ENCODE assay signal across 8 cellular contexts in genomic region chr22:17830041-17830961, GRCh38. TPM values are rescaled to one million over a fixed set of nuclear protein-coding genes. Genes with fewer than 3 reads are reported as not detected.
DNase-seq lines count a peak whose midpoint lies in the region; ATAC-seq and TF ChIP-seq lines count a peak whose summit lies in the region.

No MANE protein-coding gene starts in this region.

- CTCF ChIA-PET in activated B cell treated with CpG ODN at 0.5 μM for 24 hours (lab: Charles Lee): interaction anchor here (0.7 to 7.5 kb wide), 25 partner anchors 10 to 272 kb away, joined by 3 to 159 read pairs (median 4); partner anchors contain the start of genes MICAL3 and PEX26

- peak overlapping the region; percentile 27 for H3K27ac Mint-ChIP-seq in activated B cell treated with CpG ODN at 0.5 μM for 24 hours

- H3K4me1 ChIP-seq in HAP-1: no peaks in the 10 kb centered on the region

- H3K4me3 ChIP-seq in HAP-1: no peak overlapping the region

- H3K4me1 Mint-ChIP-seq in activated B cell treated with CpG ODN at 0.5 μM for 24 hours: peaks cover 7% of the 10 kb centered on the region

- POLR2A ChIA-PET in activated B cell treated with CpG ODN at 0.5 μM for 24 hours (lab: Charles Lee): interaction anchor here (0.6 to 1.7 kb wide), 4 partner anchors 212 to 247 kb away, joined by 3 to 11 read pairs (median 4); partner anchors contain the start of gene PEX26

- peak; percentile 97 for TF ChIP-seq CTCF in activated B cell treated with CpG ODN at 0.5 μM for 24 hours (IDR thresholded peaks at IDR 0.05)

- H3K9me3 ChIP-seq in HAP-1: no peaks in the 10 kb centered on the region; the same call in 1 of the 2 replicates

- H3K36me3 Mint-ChIP-seq in activated B cell treated with CpG ODN at 0.5 μM for 24 hours (ENCODE audit: low read depth): peaks cover 86% of the 10 kb centered on the region

- no peaks in the 10 kb centered on the region for H3K27me3 ChIP-seq in HAP-1 (ENCODE audit: low read depth)

- DNase-seq in CMK (ENCODE audit: low read depth) (peak; percentile 59), HAP-1 (ENCODE audit: low spot score in 2 of 2) (peak; percentile 38 to 88), NCI-H2171 (lab: John Stamatoyannopoulos, UW) (peak; percentile 94), activated B cell treated with CpG ODN at 0.5 μM for 24 hours (peak; percentile 75), caudate nucleus (lab: John Stamatoyannopoulos, UW) (peak in 60 of 61 donors; percentile 19 to 87 (median 69)), islet precursor cell (peak; percentile 95)
- DNase-seq in stimulated activated CD4-positive, alpha-beta T cell treated with anti-CD3 and anti-CD28 coated beads, Interleukin-12 subunit alpha, Interleukin-12 subunit beta, amount 100 ng/mL, for 4 hours: peak; percentile 76

- no peak overlapping the region for H3K4me3 Mint-ChIP-seq in activated B cell treated with CpG ODN at 0.5 μM for 24 hours

- no peaks in the 10 kb centered on the region for H3K9me3 Mint-ChIP-seq in activated B cell treated with CpG ODN at 0.5 μM for 24 hours

- peak overlapping the region; percentile 24 for H3K27ac ChIP-seq in caudate nucleus (ENCODE audit: low read depth, low read length)

- H3K36me3 ChIP-seq in HAP-1 (replicated peaks): peaks cover 10% of the 10 kb centered on the region

- no peaks in the 10 kb centered on the region for H3K27me3 Mint-ChIP-seq in activated B cell treated with CpG ODN at 0.5 μM for 24 hours

- intact Hi-C loops in activated B cell treated with CpG ODN at 0.5 μM for 24 hours (cut with micrococcal nuclease): loop anchor here (1.0 to 10.0 kb wide), 4 partner anchors 88 to 276 kb away; partner anchors contain the start of gene MICAL3

- in situ Hi-C loops in HAP-1 (cut with MboI; ENCODE audit: low sequenced_read_pairs): loop anchor here (5.0 kb wide), 1 partner anchor 237 kb away; no protein-coding TSS in a partner anchor

- peak; percentile 98 for ATAC-seq in activated B cell treated with CpG ODN at 0.5 μM for 24 hours (ENCODE audit: low read depth)
- ATAC-seq in HG03457 (IDR thresholded peaks at IDR 0.05; ENCODE audit: unreplicated experiment): no peak

RNA-seq across cellular contexts. Expression of gene BID, which starts 56.0 kb away (rescaled TPM):
- 78.9 and 81.4 TPM in 2 replicates for total RNA-seq in activated B cell treated with CpG ODN at 0.5 μM for 24 hours
